8 cellular contexts compared by ENCODE assay signal in genomic region chr5:109410389-109411174, GRCh38. TPM values are rescaled to one million over a fixed set of nuclear protein-coding genes. Genes with fewer than 3 reads are reported as not detected.
DNase-seq lines count a peak whose midpoint lies in the region; ATAC-seq lines count a peak whose summit lies in the region.

No MANE protein-coding gene starts in this region.

- no peaks in the 10 kb centered on the region for H3K4me1 ChIP-seq in esophagus (ENCODE audit: control insufficient read depth in 2 of 2, insufficient read depth in 2 of 2, low read length in 1 of 2)

- peaks cover 0 to 2% of the 10 kb centered on the region in 2 donors for H3K9me3 ChIP-seq in esophagus (ENCODE audit: control insufficient read depth in 2 of 2, insufficient read depth in 1 of 2, low read depth in 1 of 2, low read length in 1 of 2)

- no peaks in the 10 kb centered on the region for H3K36me3 ChIP-seq in esophagus (ENCODE audit: control insufficient read depth in 2 of 2, insufficient read depth in 2 of 2, low read length in 1 of 2)

- ATAC-seq in HG03064 (IDR thresholded peaks at IDR 0.05; ENCODE audit: low read depth, unreplicated experiment): peak; percentile 14
- no peak for ATAC-seq in stimulated activated naive CD8-positive, alpha-beta T cell treated with anti-CD3 and anti-CD28 coated beads, Interleukin-15, Interleukin-2, amounts not matched to agents 100 U/mL and 50 U/mL, for 24 hours

- peak overlapping the region; percentile 85 to 87 for H3K4me3 ChIP-seq in esophagus (ENCODE audit: low read depth in 1 of 2, low read length in 2 of 2)

- no peaks in the 10 kb centered on the region for H3K27me3 ChIP-seq in esophagus (ENCODE audit: control insufficient read depth in 1 of 2, insufficient read depth in 2 of 2, low read length in 2 of 2)

- peak overlapping the region; percentile 87 to 100 for H3K27ac ChIP-seq in esophagus (ENCODE audit: low read depth in 2 of 2, low read length in 1 of 2)

- DNase-seq in SIG-M5 treated with dmso at 0.1 percent for 504 hours (lab: John Stamatoyannopoulos, UW; ENCODE audit: unreplicated experiment): peak; percentile 70
- DNase-seq in SIG-M5 (lab: John Stamatoyannopoulos, UW): no peak
- DNase-seq in NOMO-1 treated with DMSO at 0.1 percent for 48 hours (lab: John Stamatoyannopoulos, UW; ENCODE audit: unreplicated experiment): peak; percentile 78
- peak; percentile 58 for DNase-seq in activated T-cell treated with anti-CD3 and anti-CD28 coated beads, Interleukin-2, amount 50 U/mL, for 1 hour
- DNase-seq in mucosa of gallbladder (ENCODE audit: low spot score): peak; percentile 79
- DNase-seq in stimulated activated naive CD8-positive, alpha-beta T cell treated with anti-CD3 and anti-CD28 coated beads, Interleukin-15, Interleukin-2, amounts not matched to agents 100 U/mL and 50 U/mL, for 24 hours: peak; percentile 46

- WGBS in esophagus, 2 donors: 1% methylated on average over 26 of the region's 26 CpGs

RNA-seq across cellular contexts. Expression of gene PJA2, which starts 0.8 kb away (rescaled TPM):
- polyA plus RNA-seq in esophagus: 10 to 100 TPM in 1 of 2 donors, 1 to 10 TPM in 1; 8.5 to 21.8 TPM
- 89.6 TPM for total RNA-seq in mucosa of gallbladder
